In the genomic region with DNA sequence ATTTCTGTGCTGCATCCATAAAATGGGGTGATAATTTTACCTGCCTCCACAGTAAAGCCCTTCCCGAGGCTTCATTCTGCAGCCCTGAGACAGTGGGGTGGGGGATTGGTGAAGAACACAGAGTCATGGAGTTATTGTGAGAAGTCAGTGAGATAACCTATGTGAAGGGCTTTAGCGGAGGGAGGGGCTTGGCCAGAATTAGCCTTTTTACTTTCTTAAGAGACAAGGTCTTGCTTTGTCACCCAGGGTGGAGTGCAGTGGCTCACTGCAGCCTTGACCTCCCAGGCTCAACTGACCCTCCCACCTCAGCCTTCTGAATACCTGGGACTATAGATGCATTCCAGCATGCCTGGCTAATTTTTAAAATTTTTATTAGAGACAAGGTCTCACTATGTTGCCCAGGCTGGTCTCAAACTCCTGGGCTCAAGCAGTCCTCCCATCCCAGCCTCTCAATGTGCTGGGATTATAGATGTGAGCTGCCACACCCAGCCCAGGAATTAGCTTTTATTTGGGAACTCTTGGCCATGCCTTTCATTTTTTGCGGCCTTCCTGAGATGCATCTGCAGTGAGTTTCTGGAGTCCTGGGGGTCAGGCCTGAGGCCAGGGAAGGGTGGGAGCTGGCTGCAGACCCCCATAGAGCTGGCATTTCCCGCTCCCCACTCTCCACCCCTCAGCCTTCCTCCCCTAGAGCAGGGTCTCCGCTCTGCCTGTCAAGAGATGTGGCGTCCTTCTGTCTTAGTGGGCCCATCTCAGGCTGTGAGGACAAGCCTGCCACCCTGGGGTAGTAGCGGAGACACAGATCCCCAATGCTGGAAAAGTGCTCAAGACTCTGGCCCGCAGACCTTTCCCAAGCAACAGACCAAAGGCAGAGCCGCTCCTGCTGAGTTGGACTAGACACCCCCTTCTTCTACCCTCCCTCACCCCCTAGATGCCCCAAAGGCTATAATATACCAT, we compare ENCODE assay signal across 11 cellular contexts.
DNase-seq lines count a peak whose midpoint lies in the region; ATAC-seq and TF ChIP-seq lines count a peak whose summit lies in the region.
"Had no signal": no experiment of that assay in that cellular context is flagged by ENCODE, and none has a peak within 500 bp of the region (broad histone marks: within the 10 kb centered on the region; RNA-seq: fewer than 3 reads in every experiment).

No MANE protein-coding gene starts in this region.

- no peak for ATAC-seq in HG03280 (IDR thresholded peaks at IDR 0.05; ENCODE audit: unreplicated experiment)

- no peak for DNase-seq in right atrium auricular region (ENCODE audit: low spot score)
- no peak for DNase-seq in cardiac septum (ENCODE audit: low spot score)
- no peak for DNase-seq in nephron progenitor cell
- DNase-seq in vagina (ENCODE audit: extremely low spot score in 2 of 2): no peak
- no peak for DNase-seq in endothelial cell (ENCODE audit: low spot score)
- DNase-seq in NCI-H2029 treated with DMSO at 0.1 percent for 48 hours (lab: John Stamatoyannopoulos, UW): no peak
- DNase-seq: activated CD8-positive, alpha-beta memory T cell treated with anti-CD3 and anti-CD28 coated beads for 24 hours; Calu3; MM.1S had no signal

- H3K36me3 ChIP-seq in right atrium auricular region (peaks cover 12% of the 10 kb centered on the region), vagina (peaks cover 0 to 7% of the 10 kb centered on the region in 2 donors)

- intact Hi-C loops in cardiac septum (cut with DNase I) (no loop called here), vagina (cut with DNase I) (loop anchor here (5.0 kb wide), 1 partner anchor 63 kb away; no protein-coding TSS in a partner anchor)
- intact Hi-C loops in dendritic cell treated with granulocyte-macrophage colony-stimulating factor and Interleukin-4, amounts not matched to agents 40 ng/mL and 50 ng/mL, for 4 days (cut with micrococcal nuclease): loop anchor here (5.0 kb wide), 1 partner anchor 68 kb away; no protein-coding TSS in a partner anchor

- H3K27me3 Mint-ChIP-seq in dendritic cell treated with granulocyte-macrophage colony-stimulating factor and Interleukin-4, amounts not matched to agents 40 ng/mL and 50 ng/mL, for 4 days: no peaks in the 10 kb centered on the region
- peaks cover 8% of the 10 kb centered on the region for H3K27me3 Mint-ChIP-seq in nephron progenitor cell (ENCODE audit: low read depth, poor library complexity)
- H3K27me3 Mint-ChIP-seq in endothelial cell (ENCODE audit: unreplicated experiment): peaks cover 9% of the 10 kb centered on the region

- peak overlapping the region; percentile 13 for H3K4me3 Mint-ChIP-seq in dendritic cell treated with granulocyte-macrophage colony-stimulating factor and Interleukin-4, amounts not matched to agents 40 ng/mL and 50 ng/mL, for 4 days
- no peak overlapping the region for H3K4me3 Mint-ChIP-seq in nephron progenitor cell
- H3K4me3 Mint-ChIP-seq in endothelial cell (ENCODE audit: unreplicated experiment): no peak overlapping the region

- TF ChIP-seq CTCF in right atrium auricular region (IDR thresholded peaks at IDR 0.05): no peak
- no peak for TF ChIP-seq CTCF in nephron progenitor cell (IDR thresholded peaks at IDR 0.05)
- no peak for TF ChIP-seq CTCF in vagina (IDR thresholded peaks at IDR 0.05)
- no peak for TF ChIP-seq CTCF in endothelial cell (IDR thresholded peaks at IDR 0.05; ENCODE audit: unreplicated experiment)

- H3K27me3 ChIP-seq in right atrium auricular region: no peaks in the 10 kb centered on the region
- no peaks in the 10 kb centered on the region for H3K27me3 ChIP-seq in vagina

- H3K4me3 ChIP-seq in right atrium auricular region: no peak overlapping the region
- H3K4me3 ChIP-seq in vagina: no peak overlapping the region

- peaks cover 93% of the 10 kb centered on the region for H3K4me1 Mint-ChIP-seq in dendritic cell treated with granulocyte-macrophage colony-stimulating factor and Interleukin-4, amounts not matched to agents 40 ng/mL and 50 ng/mL, for 4 days (ENCODE audit: low read depth)
- H3K4me1 Mint-ChIP-seq in nephron progenitor cell (peaks cover 98% of the 10 kb centered on the region), endothelial cell (ENCODE audit: unreplicated experiment) (peaks cover 36% of the 10 kb centered on the region)

- no peak for TF ChIP-seq POLR2A in vagina (IDR thresholded peaks at IDR 0.05)

- peak overlapping the region; percentile 95 for H3K27ac Mint-ChIP-seq in dendritic cell treated with granulocyte-macrophage colony-stimulating factor and Interleukin-4, amounts not matched to agents 40 ng/mL and 50 ng/mL, for 4 days
- H3K27ac Mint-ChIP-seq in nephron progenitor cell (peak overlapping the region; percentile 54), endothelial cell (ENCODE audit: unreplicated experiment) (no peak overlapping the region)

- H3K4me1 ChIP-seq in right atrium auricular region (peaks cover 3 to 98% of the 10 kb centered on the region in 2 donors), vagina (peaks cover 97% of the 10 kb centered on the region)

- H3K27ac ChIP-seq in right atrium auricular region: peak overlapping the region; percentile 93 to 98
- peak overlapping the region; percentile 88 for H3K27ac ChIP-seq in vagina

- H3K36me3 Mint-ChIP-seq in dendritic cell treated with granulocyte-macrophage colony-stimulating factor and Interleukin-4, amounts not matched to agents 40 ng/mL and 50 ng/mL, for 4 days (ENCODE audit: low read depth): peaks cover 44% of the 10 kb centered on the region
- H3K36me3 Mint-ChIP-seq in nephron progenitor cell (ENCODE audit: low read depth) (peaks cover 19% of the 10 kb centered on the region), endothelial cell (ENCODE audit: low read depth, unreplicated experiment) (peaks cover 21% of the 10 kb centered on the region)

- no peaks in the 10 kb centered on the region for H3K9me3 Mint-ChIP-seq in dendritic cell treated with granulocyte-macrophage colony-stimulating factor and Interleukin-4, amounts not matched to agents 40 ng/mL and 50 ng/mL, for 4 days
- no peaks in the 10 kb centered on the region for H3K9me3 Mint-ChIP-seq in nephron progenitor cell
- no peaks in the 10 kb centered on the region for H3K9me3 Mint-ChIP-seq in endothelial cell (ENCODE audit: unreplicated experiment)

- no peaks in the 10 kb centered on the region for H3K9me3 ChIP-seq in right atrium auricular region
- no peaks in the 10 kb centered on the region for H3K9me3 ChIP-seq in vagina
